8 cellular contexts compared by ENCODE assay signal in genomic region chr6:42978487-42978792, GRCh38. TPM values are rescaled to one million over a fixed set of nuclear protein-coding genes. Genes with fewer than 3 reads are reported as not detected.
DNase-seq lines count a peak whose midpoint lies in the region; ATAC-seq, FAIRE-seq and TF ChIP-seq lines count a peak whose summit lies in the region.

No MANE protein-coding gene starts in this region.

- peak overlapping the region; percentile 96 to 100 for H3K9ac ChIP-seq in K562 (ENCODE audit: insufficient read depth in 1 of 2, low read depth in 2 of 2, low read length in 2 of 2)
- H3K9ac ChIP-seq in kidney (ENCODE audit: low read length in 2 of 2): peak overlapping the region; percentile 73 to 95

- no peaks in the 10 kb centered on the region for H3K9me1 ChIP-seq in K562 (ENCODE audit: control insufficient read depth, insufficient read depth, low read length)

- CTCF ChIA-PET in AG04450 (lab: Charles Lee) (no interaction called here), K562 (lab: Yijun Ruan, JAX; ENCODE audit: low intra/inter-chr PET ratio) (no interaction called here)

- no peak for TF ChIP-seq EP300 in K562 (IDR thresholded peaks at IDR 0.05; ENCODE audit: low read length)
- TF ChIP-seq EP300 in stomach (IDR thresholded peaks at IDR 0.05): no peak

- DNase-seq in AG04450 (ENCODE audit: low read depth, low spot score) (no peak), M059J (ENCODE audit: low read depth) (peak; percentile 52), K562 (ENCODE audit: extremely low read depth in 1 of 4, low spot score in 3 of 4) (peak; percentile 79 to 83 (median 82)), kidney (peak; percentile 82), stomach (no peak), A172 (ENCODE audit: low spot score) (no peak)

- H3K79me2 ChIP-seq in K562 (ENCODE audit: control insufficient read depth, insufficient read depth, low read length): peaks cover 46% of the 10 kb centered on the region

- peaks cover 21 to 32% of the 10 kb centered on the region in 2 experiments; a peak in 4 of 5 replicates for H3K4me1 ChIP-seq in K562 (replicated peaks in 1 of 2; ENCODE audit: control insufficient read depth in 2 of 2, insufficient read depth in 2 of 2, low read length in 2 of 2)
- peaks cover 6 to 13% of the 10 kb centered on the region in 2 donors for H3K4me1 ChIP-seq in kidney (ENCODE audit: control insufficient read depth in 1 of 2, insufficient read depth in 1 of 2, low read depth in 1 of 2, low read length in 2 of 2)
- H3K4me1 ChIP-seq in stomach: peaks cover 22 to 51% (median 40%) of the 10 kb centered on the region in 4 donors

- peaks cover 33% of the 10 kb centered on the region for H3K36me3 ChIP-seq in K562 (ENCODE audit: control insufficient read depth, insufficient read depth, low read length)
- peaks cover 0 to 3% of the 10 kb centered on the region in 2 donors for H3K36me3 ChIP-seq in kidney (ENCODE audit: control insufficient read depth in 1 of 2, insufficient read depth in 2 of 2, low read length in 2 of 2)
- H3K36me3 ChIP-seq in stomach: peaks cover 0 to 11% (median 7%) of the 10 kb centered on the region in 4 donors

- H3K27me3 ChIP-seq in AG04450 (ENCODE audit: control insufficient read depth, insufficient read depth, low read length): no peaks in the 10 kb centered on the region
- no peaks in the 10 kb centered on the region for H3K27me3 ChIP-seq in K562 (ENCODE audit: control insufficient read depth in 2 of 2, insufficient read depth in 2 of 2, low read length in 2 of 2)
- H3K27me3 ChIP-seq in stomach: no peaks in the 10 kb centered on the region

- H3K4me3 ChIP-seq in AG04450 (ENCODE audit: low read depth, low read length) (peak overlapping the region; percentile 78), K562 (peak overlapping the region; percentile 95), kidney (ENCODE audit: low read length in 2 of 2) (peak overlapping the region; percentile 97 to 99), stomach (peak overlapping the region; percentile 80 to 97 (median 89))

- TF ChIP-seq CTCF in AG04450 (IDR thresholded peaks at IDR 0.05; ENCODE audit: low read depth, low read length): no peak
- TF ChIP-seq CTCF in K562 (IDR thresholded peaks at IDR 0.05 in 2 of 3, conservative IDR thresholded peaks at IDR 0.05 in 1 of 3; ENCODE audit: insufficient read depth in 2 of 3, low read depth in 1 of 3, low read length in 3 of 3): no peak
- TF ChIP-seq CTCF in kidney (IDR thresholded peaks at IDR 0.05; ENCODE audit: borderline replicate concordance, extremely low read depth, insufficient read depth): no peak
- no peak for TF ChIP-seq CTCF in stomach (IDR thresholded peaks at IDR 0.05)

- no peak overlapping the region; the same call in 1 of the 2 replicates for H2AFZ ChIP-seq in K562 (ENCODE audit: low read depth, low read length)

- in situ Hi-C loops in K562 (cut with MboI): no loop called here

- H3K27ac ChIP-seq in AG04450 (ENCODE audit: low read depth, low read length) (peak overlapping the region; percentile 47), K562 (ENCODE audit: extremely low read depth, low read depth, low read length) (peak overlapping the region; percentile 88), kidney (ENCODE audit: low read depth in 2 of 2, low read length in 2 of 2) (peak overlapping the region; percentile 47 to 78), stomach (peak overlapping the region; percentile 86 to 94 (median 92))

- H3K4me2 ChIP-seq in K562 (ENCODE audit: insufficient read depth, low read length): peak overlapping the region; percentile 90

- intact Hi-C loops in K562 (cut with micrococcal nuclease) (loop anchor here (1.0 to 2.0 kb wide), 2 partner anchors 36 to 49 kb away; partner anchors contain the start of genes CNPY3 and KLHDC3), kidney (cut with DNase I) (no loop called here), stomach (cut with DNase I; ENCODE audit: low total_unique reads) (no loop called here)

- POLR2A ChIA-PET in AG04450 (lab: Yijun Ruan, JAX) (interaction anchor here (0.5 to 1.4 kb wide), 7 partner anchors 8 to 171 kb away, joined by 3 to 8 read pairs (median 5); partner anchors contain the start of genes CNPY3 and RRP36), K562 (lab: Yijun Ruan, JAX) (interaction anchor here (0.5 to 2.5 kb wide), 11 partner anchors 8 to 1267 kb away, joined by 3 to 13 read pairs (median 8); partner anchors contain the start of genes CNPY3, KLHDC3, MEA1 and RPL7L1)

- FAIRE-seq in K562 (lab: Jason Lieb, UNC): no peak
- no peak for FAIRE-seq in kidney (lab: Jason Lieb, UNC)

- no peak for TF ChIP-seq RAD21 in K562 (CRISPR knock-in tag; conservative IDR thresholded peaks at IDR 0.05 in 1 of 2, IDR thresholded peaks at IDR 0.05 in 1 of 2)

- TF ChIP-seq POLR2A in K562 (conservative IDR thresholded peaks at IDR 0.05): no peak
- no peak for TF ChIP-seq POLR2A in stomach (IDR thresholded peaks at IDR 0.05)

- no TSS peak for BruUV-seq in K562 (replicated peaks; lab: Mats Ljungman, UMichigan)

- H3K9me3 ChIP-seq in AG04450 (ENCODE audit: control insufficient read depth, insufficient read depth, low read length) (no peaks in the 10 kb centered on the region; the same call in 1 of the 2 replicates), K562 (replicated peaks; ENCODE audit: control insufficient read depth, insufficient read depth, low read depth, low read length) (no peaks in the 10 kb centered on the region), kidney (ENCODE audit: control insufficient read depth in 1 of 2, low read length in 2 of 2) (no peaks in the 10 kb centered on the region), stomach (no peaks in the 10 kb centered on the region)

- peak; percentile 27 for ATAC-seq in GM19452 (IDR thresholded peaks at IDR 0.05; ENCODE audit: unreplicated experiment)
- peak; percentile 78 for ATAC-seq in K562
- ATAC-seq in GM19455 (IDR thresholded peaks at IDR 0.05; ENCODE audit: unreplicated experiment): no peak

- H4K20me1 ChIP-seq in K562 (replicated peaks; ENCODE audit: control insufficient read depth, insufficient read depth, low read length): peaks cover 5% of the 10 kb centered on the region; the same call in 1 of the 2 replicates

- WGBS in K562 (ENCODE audit: insufficient coverage, low coverage, missing lambda C conversion rate): under 1% methylated on average over 24 of the region's 24 CpGs
- WGBS in stomach, 5 donors: 0% methylated on average over 5 to 24 of the region's 24 CpGs

RNA-seq across cellular contexts. Expression of gene PEX6, which starts 0.5 kb away (rescaled TPM):
- polyA plus RNA-seq in AG04450 (2011; rRNA removed) (6.8 and 7.4 TPM in 2 replicates), K562 (2011; rRNA removed) (6.4 and 10.9 TPM in 2 replicates), K562 (2014; fragmentation: Illumina TruSeq; extraction: Trizol) (9.6 and 10.6 TPM in 2 replicates), K562 (2014; fragmentation: Nextera tagmentation; extraction: Ambion mirVana) (under 1 TPM; 0.17 to 0.77 TPM), K562 (2014; rRNA removed) (12.3 and 14.1 TPM in 2 replicates), kidney (ENCODE audit: insufficient read depth, low read depth, low replicate concordance) (18.0 TPM), stomach (10 to 100 TPM; 13.0 to 16.4 (median 15.1) TPM)
- 11.2 and 11.8 TPM in 2 replicates for polyA minus RNA-seq in AG04450 (2011; rRNA and poly(A)+ RNA removed)
- total RNA-seq in M059J (2014; rRNA removed; shearing (Covaris generic)): 13.8 and 14.2 TPM in 2 replicates
- total RNA-seq in K562 (2011; cell fraction: chromatin; rRNA removed; ENCODE audit: low replicate concordance): 12.3 and 36.3 TPM in 2 replicates
- 37.1 and 40.0 TPM in 2 replicates for total RNA-seq in K562 (2011; cell fraction: nucleolus; rRNA removed)
- 16.3 and 18.7 TPM in 2 replicates for total RNA-seq in K562 (2011; cell fraction: nucleoplasm; rRNA removed)
- total RNA-seq in K562 (2014; rRNA removed) (17.0 and 26.9 TPM in 2 replicates), K562 (2014; rRNA removed; fragmentation: Illumina TruSeq; extraction: Trizol) (3.4 and 5.7 TPM in 2 replicates), K562 (2015; rRNA removed; fragmentation: Illumina TruSeq; extraction: Trizol) (6.9 and 8.0 TPM in 2 replicates), K562 (2021) (20.8 and 24.3 TPM in 2 replicates), kidney (22.6 TPM), stomach (100 to 1,000 TPM in 1 of 5 donors, 10 to 100 TPM in 2, 1 to 10 TPM in 2; 5.5 to 118 (median 23.9) TPM)
- 7.1 and 11.8 TPM in 2 replicates for polyA plus RNA-seq in K562 (2011; cell fraction: cytosol; rRNA removed)
- polyA plus RNA-seq in K562 (2011; cell fraction: nucleus; rRNA removed): 39.8 and 55.5 TPM in 2 replicates
- polyA plus RNA-seq in K562 (2012): 17.7 and 44.6 TPM in 2 replicates
- polyA minus RNA-seq in K562 (2011; rRNA and poly(A)+ RNA removed): 5.5 and 6.9 TPM in 2 replicates
- 8.5 and 10.8 TPM in 2 replicates for polyA minus RNA-seq in K562 (2011; cell fraction: cytosol; rRNA and poly(A)+ RNA removed)
- 10.7 and 12.7 TPM in 2 replicates for polyA minus RNA-seq in K562 (2011; cell fraction: nucleus; rRNA and poly(A)+ RNA removed)
- total RNA-seq in A172 (2014; rRNA removed; shearing (Covaris generic)): 8.2 and 9.4 TPM in 2 replicates

RNA-seq across cellular contexts. Expression of gene PPP2R5D, which starts 5.9 kb away (rescaled TPM):
- polyA plus RNA-seq in AG04450 (2011; rRNA removed) (59.5 and 61.5 TPM in 2 replicates), K562 (2011; rRNA removed) (55.5 and 63.3 TPM in 2 replicates), K562 (2014; fragmentation: Illumina TruSeq; extraction: Trizol) (68.8 and 96.1 TPM in 2 replicates), K562 (2014; fragmentation: Nextera tagmentation; extraction: Ambion mirVana) (1 to 10 TPM; 1.3 to 1.9 TPM), K562 (2014; rRNA removed) (36.6 and 38.4 TPM in 2 replicates), kidney (ENCODE audit: insufficient read depth, low read depth, low replicate concordance) (21.8 TPM), stomach (10 to 100 TPM; 21.0 to 23.7 (median 21.5) TPM)
- polyA minus RNA-seq in AG04450 (2011; rRNA and poly(A)+ RNA removed): 65.7 and 69.9 TPM in 2 replicates
- 66.6 and 94.2 TPM in 2 replicates for total RNA-seq in M059J (2014; rRNA removed; shearing (Covaris generic))
- total RNA-seq in K562 (2011; cell fraction: chromatin; rRNA removed; ENCODE audit: low replicate concordance): 38.6 and 59.6 TPM in 2 replicates
- 30.7 and 31.6 TPM in 2 replicates for total RNA-seq in K562 (2011; cell fraction: nucleolus; rRNA removed)
- 27.2 and 28.7 TPM in 2 replicates for total RNA-seq in K562 (2011; cell fraction: nucleoplasm; rRNA removed)
- total RNA-seq in K562 (2014; rRNA removed) (45.2 and 50.5 TPM in 2 replicates), K562 (2014; rRNA removed; fragmentation: Illumina TruSeq; extraction: Trizol) (35.3 and 36.3 TPM in 2 replicates), K562 (2015; rRNA removed; fragmentation: Illumina TruSeq; extraction: Trizol) (37.4 and 37.7 TPM in 2 replicates), K562 (2021) (45.3 and 45.5 TPM in 2 replicates), kidney (22.6 TPM), stomach (100 to 1,000 TPM in 1 of 5 donors, 10 to 100 TPM in 4; 19.6 to 517 (median 40.6) TPM)
- 54.5 and 68.2 TPM in 2 replicates for polyA plus RNA-seq in K562 (2011; cell fraction: cytosol; rRNA removed)
- 67.6 and 72.7 TPM in 2 replicates for polyA plus RNA-seq in K562 (2011; cell fraction: nucleus; rRNA removed)
- polyA plus RNA-seq in K562 (2012): 38.2 and 39.5 TPM in 2 replicates
- 68.3 and 79.2 TPM in 2 replicates for polyA minus RNA-seq in K562 (2011; rRNA and poly(A)+ RNA removed)
- 33.3 and 34.8 TPM in 2 replicates for polyA minus RNA-seq in K562 (2011; cell fraction: cytosol; rRNA and poly(A)+ RNA removed)
- polyA minus RNA-seq in K562 (2011; cell fraction: nucleus; rRNA and poly(A)+ RNA removed): 7.9 and 13.9 TPM in 2 replicates
- 38.9 and 48.5 TPM in 2 replicates for total RNA-seq in A172 (2014; rRNA removed; shearing (Covaris generic))

RNA-seq across cellular contexts. Expression of gene GNMT, which starts 17.9 kb away (rescaled TPM):
- polyA plus RNA-seq in AG04450 (2011; rRNA removed) (0.07 TPM in 1 of 2 replicates, not detected in the other), K562 (2011; rRNA removed) (0.11 and 0.19 TPM in 2 replicates), K562 (2014; fragmentation: Illumina TruSeq; extraction: Trizol) (0.15 TPM in 1 of 2 replicates, not detected in the other), K562 (2014; fragmentation: Nextera tagmentation; extraction: Ambion mirVana) (not detected), K562 (2014; rRNA removed) (not detected in 2 replicates), kidney (ENCODE audit: insufficient read depth, low read depth, low replicate concordance) (1.9 TPM), stomach (100 to 1,000 TPM in 1 of 3 donors, 10 to 100 TPM in 2; 14.4 to 121 (median 73.2) TPM)
- polyA minus RNA-seq in AG04450 (2011; rRNA and poly(A)+ RNA removed): 0.55 TPM in 1 of 2 replicates, not detected in the other
- 0.54 TPM in 1 of 2 replicates, not detected in the other for total RNA-seq in M059J (2014; rRNA removed; shearing (Covaris generic))
- total RNA-seq in K562 (2011; cell fraction: chromatin; rRNA removed; ENCODE audit: low replicate concordance): 0.39 and 0.69 TPM in 2 replicates
- not detected in 2 replicates for total RNA-seq in K562 (2011; cell fraction: nucleolus; rRNA removed)
- 0.37 TPM in 1 of 2 replicates, not detected in the other for total RNA-seq in K562 (2011; cell fraction: nucleoplasm; rRNA removed)
- total RNA-seq in K562 (2014; rRNA removed) (not detected in 2 replicates), K562 (2014; rRNA removed; fragmentation: Illumina TruSeq; extraction: Trizol) (not detected in 2 replicates), K562 (2015; rRNA removed; fragmentation: Illumina TruSeq; extraction: Trizol) (not detected in 2 replicates), K562 (2021) (0.18 and 0.29 TPM in 2 replicates), kidney (0.54 TPM), stomach (10 to 100 TPM in 1 of 5 donors, 1 to 10 TPM in 1, under 1 TPM in 1, not detected in 2; 0.45 to 21.3 (median 1.8) TPM)
- polyA plus RNA-seq in K562 (2011; cell fraction: cytosol; rRNA removed): 0.09 and 0.22 TPM in 2 replicates
- polyA plus RNA-seq in K562 (2011; cell fraction: nucleus; rRNA removed): 0.39 and 0.53 TPM in 2 replicates
- polyA plus RNA-seq in K562 (2012): 0.14 and 0.51 TPM in 2 replicates
- polyA minus RNA-seq in K562 (2011; rRNA and poly(A)+ RNA removed): not detected in 2 replicates
- not detected in 2 replicates for polyA minus RNA-seq in K562 (2011; cell fraction: cytosol; rRNA and poly(A)+ RNA removed)
- polyA minus RNA-seq in K562 (2011; cell fraction: nucleus; rRNA and poly(A)+ RNA removed): not detected in 2 replicates
- total RNA-seq in A172 (2014; rRNA removed; shearing (Covaris generic)): 0.24 TPM in 1 of 2 replicates, not detected in the other

RNA-seq across cellular contexts. Expression of gene MEA1, which starts 35.3 kb away (rescaled TPM):
- polyA plus RNA-seq in AG04450 (2011; rRNA removed) (86.5 and 97.9 TPM in 2 replicates), K562 (2011; rRNA removed) (119 and 138 TPM in 2 replicates), K562 (2014; fragmentation: Illumina TruSeq; extraction: Trizol) (156 and 199 TPM in 2 replicates), K562 (2014; fragmentation: Nextera tagmentation; extraction: Ambion mirVana) (100 to 1,000 TPM; 152 to 210 TPM), K562 (2014; rRNA removed) (141 and 143 TPM in 2 replicates), kidney (ENCODE audit: insufficient read depth, low read depth, low replicate concordance) (149 TPM), stomach (100 to 1,000 TPM in 2 of 3 donors, 10 to 100 TPM in 1; 95.2 to 118 (median 102) TPM)
- polyA minus RNA-seq in AG04450 (2011; rRNA and poly(A)+ RNA removed): 43.3 and 48.0 TPM in 2 replicates
- 172 and 224 TPM in 2 replicates for total RNA-seq in M059J (2014; rRNA removed; shearing (Covaris generic))
- 15.3 and 36.8 TPM in 2 replicates for total RNA-seq in K562 (2011; cell fraction: chromatin; rRNA removed; ENCODE audit: low replicate concordance)
- 27.6 and 32.5 TPM in 2 replicates for total RNA-seq in K562 (2011; cell fraction: nucleolus; rRNA removed)
- 30.6 and 41.0 TPM in 2 replicates for total RNA-seq in K562 (2011; cell fraction: nucleoplasm; rRNA removed)
- total RNA-seq in K562 (2014; rRNA removed) (120 and 154 TPM in 2 replicates), K562 (2014; rRNA removed; fragmentation: Illumina TruSeq; extraction: Trizol) (126 and 153 TPM in 2 replicates), K562 (2015; rRNA removed; fragmentation: Illumina TruSeq; extraction: Trizol) (201 and 209 TPM in 2 replicates), K562 (2021) (86.8 and 91.5 TPM in 2 replicates), kidney (53.2 TPM), stomach (10 to 100 TPM in 4 of 5 donors, 1 to 10 TPM in 1; 3.6 to 61.3 (median 27.7) TPM)
- 111 and 124 TPM in 2 replicates for polyA plus RNA-seq in K562 (2011; cell fraction: cytosol; rRNA removed)
- polyA plus RNA-seq in K562 (2011; cell fraction: nucleus; rRNA removed): 44.3 and 46.6 TPM in 2 replicates
- 119 and 152 TPM in 2 replicates for polyA plus RNA-seq in K562 (2012)
- polyA minus RNA-seq in K562 (2011; rRNA and poly(A)+ RNA removed): 75.7 and 85.3 TPM in 2 replicates
- 24.2 and 36.6 TPM in 2 replicates for polyA minus RNA-seq in K562 (2011; cell fraction: cytosol; rRNA and poly(A)+ RNA removed)
- polyA minus RNA-seq in K562 (2011; cell fraction: nucleus; rRNA and poly(A)+ RNA removed): 12.1 and 21.3 TPM in 2 replicates
- total RNA-seq in A172 (2014; rRNA removed; shearing (Covaris generic)): 134 and 144 TPM in 2 replicates

RNA-seq across cellular contexts. Expression of gene KLHDC3, which starts 35.6 kb away (rescaled TPM):
- polyA plus RNA-seq in AG04450 (2011; rRNA removed): 41.3 and 48.8 TPM in 2 replicates
- polyA minus RNA-seq in AG04450 (2011; rRNA and poly(A)+ RNA removed): 51.5 and 66.1 TPM in 2 replicates
- total RNA-seq in M059J (2014; rRNA removed; shearing (Covaris generic)): 101 and 118 TPM in 2 replicates
- total RNA-seq in K562 (2011; cell fraction: chromatin; rRNA removed; ENCODE audit: low replicate concordance): 17.4 and 46.6 TPM in 2 replicates
- 40.4 and 42.0 TPM in 2 replicates for total RNA-seq in K562 (2011; cell fraction: nucleolus; rRNA removed)
- total RNA-seq in K562 (2011; cell fraction: nucleoplasm; rRNA removed): 37.5 and 44.4 TPM in 2 replicates
- total RNA-seq in K562 (2014; rRNA removed): 126 and 175 TPM in 2 replicates
- 90.4 and 107 TPM in 2 replicates for total RNA-seq in K562 (2014; rRNA removed; fragmentation: Illumina TruSeq; extraction: Trizol)
- 100 and 104 TPM in 2 replicates for total RNA-seq in K562 (2015; rRNA removed; fragmentation: Illumina TruSeq; extraction: Trizol)
- 167 and 171 TPM in 2 replicates for total RNA-seq in K562 (2021)
- polyA plus RNA-seq in K562 (2011; rRNA removed): 118 and 135 TPM in 2 replicates
- polyA plus RNA-seq in K562 (2011; cell fraction: cytosol; rRNA removed): 185 and 218 TPM in 2 replicates
- polyA plus RNA-seq in K562 (2011; cell fraction: nucleus; rRNA removed): 122 and 129 TPM in 2 replicates
- polyA plus RNA-seq in K562 (2012): 136 and 151 TPM in 2 replicates
- polyA plus RNA-seq in K562 (2014; fragmentation: Illumina TruSeq; extraction: Trizol): 159 and 168 TPM in 2 replicates
- 10 to 100 TPM in 1 of 2 experiments, 1 to 10 TPM in 1; 4.5 to 14.7 TPM for polyA plus RNA-seq in K562 (2014; fragmentation: Nextera tagmentation; extraction: Ambion mirVana)
- 104 and 136 TPM in 2 replicates for polyA plus RNA-seq in K562 (2014; rRNA removed)
- 82.2 and 107 TPM in 2 replicates for polyA minus RNA-seq in K562 (2011; rRNA and poly(A)+ RNA removed)
- polyA minus RNA-seq in K562 (2011; cell fraction: cytosol; rRNA and poly(A)+ RNA removed): 59.7 and 67.4 TPM in 2 replicates
- polyA minus RNA-seq in K562 (2011; cell fraction: nucleus; rRNA and poly(A)+ RNA removed): 17.8 and 26.3 TPM in 2 replicates
- total RNA-seq in kidney: 52.6 TPM
- polyA plus RNA-seq in kidney (ENCODE audit: insufficient read depth, low read depth, low replicate concordance): 90.0 TPM
- 10 to 100 TPM; 40.0 to 88.5 (median 66.5) TPM for total RNA-seq in stomach
- polyA plus RNA-seq in stomach: 10 to 100 TPM; 57.7 to 85.0 (median 84.2) TPM
- 75.3 and 90.8 TPM in 2 replicates for total RNA-seq in A172 (2014; rRNA removed; shearing (Covaris generic))

Comparison
In these comparisons a context has a peak if more than half of its experiments do, and no peak if none do; other contexts are left out.
1. DNase-seq: peak in M059J (single experiment), K562 (4 of 4) and kidney (single experiment); none in AG04450 (single experiment), stomach (single experiment) and A172 (single experiment).
2. Peak in every context shown above with its lines, with median percentiles within 50 percentile points of each other: H3K27ac ChIP-seq and H3K4me3 ChIP-seq.